In genomic region chr22:47089374-47089773, GRCh38 we compare ENCODE assay signal across 20 cellular contexts.
DNase-seq lines count a peak whose midpoint lies in the region; ATAC-seq and TF ChIP-seq lines count a peak whose summit lies in the region.
"Had no signal": no experiment of that assay in that cellular context is flagged by ENCODE, and none has a peak within 500 bp of the region (broad histone marks: within the 10 kb centered on the region; RNA-seq: fewer than 3 reads in every experiment).

No MANE protein-coding gene starts in this region.

- peak overlapping the region in 2 of 3 donors; percentile 61 to 96 for H3K27ac Mint-ChIP-seq in CD4-positive, CD25-positive, alpha-beta regulatory T cell
- H3K27ac Mint-ChIP-seq in IgD-negative memory B cell (peak overlapping the region in 2 of 3 donors; percentile 46 to 47), nephron progenitor cell (no peak overlapping the region)

- H3K4me2 ChIP-seq in hepatocyte = peak overlapping the region; percentile 80
- H3K4me2 ChIP-seq: BLaER1 treated with 17β-estradiol and CSF1 and Interleukin-3, amounts not matched to agents 10 nM and 100 nM had no signal

- H2AFZ ChIP-seq in hepatocyte = no peak overlapping the region

- no peaks in the 10 kb centered on the region for H3K27me3 ChIP-seq in CD4-positive, CD25-positive, alpha-beta regulatory T cell (ENCODE audit: control insufficient read depth, insufficient read depth, low read length)
- H3K27me3 ChIP-seq in hepatocyte (no peaks in the 10 kb centered on the region), MG63 (no peaks in the 10 kb centered on the region), upper lobe of right lung (no peaks in the 10 kb centered on the region)
- H3K27me3 ChIP-seq: BLaER1 treated with 17β-estradiol and CSF1 and Interleukin-3, amounts not matched to agents 10 nM and 100 nM; Peyer's patch had no signal

- no peak overlapping the region for H3K4me3 ChIP-seq in CD4-positive, CD25-positive, alpha-beta regulatory T cell (ENCODE audit: low read depth, low read length)
- H3K4me3 ChIP-seq in hepatocyte (no peak overlapping the region), MG63 (no peak overlapping the region), upper lobe of right lung (no peak overlapping the region)
- H3K4me3 ChIP-seq: BLaER1 treated with 17β-estradiol and CSF1 and Interleukin-3, amounts not matched to agents 10 nM and 100 nM; Peyer's patch had no signal

- H3K36me3 ChIP-seq in CD4-positive, CD25-positive, alpha-beta regulatory T cell (ENCODE audit: control insufficient read depth, insufficient read depth, low read length) = no peaks in the 10 kb centered on the region
- H3K36me3 ChIP-seq in hepatocyte (replicated peaks; ENCODE audit: insufficient read depth, low read depth) = no peaks in the 10 kb centered on the region
- H3K36me3 ChIP-seq in MG63 = no peaks in the 10 kb centered on the region
- no peaks in the 10 kb centered on the region for H3K36me3 ChIP-seq in upper lobe of right lung
- H3K36me3 ChIP-seq: Peyer's patch had no signal

- POLR2A ChIA-PET in HEK293T (lab: Yijun Ruan, JAX) = no interaction called here

- H3K36me3 Mint-ChIP-seq in CD4-positive, CD25-positive, alpha-beta regulatory T cell = peaks cover 11% of the 10 kb centered on the region
- H3K36me3 Mint-ChIP-seq in IgD-negative memory B cell (peaks cover 22% of the 10 kb centered on the region), nephron progenitor cell (ENCODE audit: low read depth) (peaks cover 20% of the 10 kb centered on the region)

- ATAC-seq in CD4-positive, CD25-positive, alpha-beta regulatory T cell (ENCODE audit: low read depth in 2 of 2) = no peak
- no peak for ATAC-seq in upper lobe of right lung
- ATAC-seq: Right ventricle myocardium inferior had no signal

- no peaks in the 10 kb centered on the region for H4K20me1 ChIP-seq in hepatocyte (ENCODE audit: insufficient read depth, poor library complexity, severe bottlenecking)

- peaks cover 0 to 7% of the 10 kb centered on the region in 2 experiments for H3K9me3 ChIP-seq in CD4-positive, CD25-positive, alpha-beta regulatory T cell (ENCODE audit: control insufficient read depth in 2 of 2, low read length in 2 of 2)
- no peaks in the 10 kb centered on the region for H3K9me3 ChIP-seq in hepatocyte (ENCODE audit: low read depth)
- H3K9me3 ChIP-seq in MG63 = peaks cover 4% of the 10 kb centered on the region; the same call in 1 of the 2 replicates
- no peaks in the 10 kb centered on the region for H3K9me3 ChIP-seq in upper lobe of right lung
- H3K9me3 ChIP-seq: Peyer's patch had no signal

- peaks cover 9% of the 10 kb centered on the region for H3K4me1 ChIP-seq in CD4-positive, CD25-positive, alpha-beta regulatory T cell (ENCODE audit: control insufficient read depth, insufficient read depth, low read length, poor library complexity, severe bottlenecking)
- H3K4me1 ChIP-seq in hepatocyte (ENCODE audit: insufficient read depth) (peaks cover 3% of the 10 kb centered on the region), upper lobe of right lung (no peaks in the 10 kb centered on the region)
- H3K4me1 ChIP-seq: BLaER1 treated with 17β-estradiol and CSF1 and Interleukin-3, amounts not matched to agents 10 nM and 100 nM had no signal

- 79% methylated on average over 7 of the region's 7 CpGs for WGBS in hepatocyte (ENCODE audit: low lambda C conversion rate, missing lambda C conversion rate)

- CTCF ChIA-PET in HEK293T (lab: Yijun Ruan, JAX) = no interaction called here

- no peak overlapping the region for H3K27ac ChIP-seq in CD4-positive, CD25-positive, alpha-beta regulatory T cell (ENCODE audit: insufficient read depth, low read length, poor library complexity, severe bottlenecking)
- H3K27ac ChIP-seq in hepatocyte (no peak overlapping the region), caudate nucleus (ENCODE audit: low read depth, low read length) (no peak overlapping the region), upper lobe of right lung (no peak overlapping the region)
- H3K27ac ChIP-seq: BLaER1 treated with 17β-estradiol and CSF1 and Interleukin-3, amounts not matched to agents 10 nM and 100 nM; Peyer's patch had no signal

- DNase-seq in CD4-positive, CD25-positive, alpha-beta regulatory T cell = no peak
- no peak for DNase-seq in hepatocyte (ENCODE audit: low spot score)
- no peak for DNase-seq in nephron progenitor cell
- no peak for DNase-seq in HEK293T (ENCODE audit: extremely low spot score)
- no peak for DNase-seq in caudate nucleus (lab: John Stamatoyannopoulos, UW)
- no peak for DNase-seq in MG63
- no peak for DNase-seq in upper lobe of right lung
- DNase-seq: Calu3, DMS53, H9, Karpas-422, MM.1S, NCI-H1092 treated with DMSO at 0.1 percent for 48 hours, NCI-H187, NCI-H226, NCI-H524 treated with DMSO at 0.1 percent for 48 hours had no signal

- peak overlapping the region; percentile 3 to 83 (median 14) for H3K4me3 Mint-ChIP-seq in CD4-positive, CD25-positive, alpha-beta regulatory T cell
- H3K4me3 Mint-ChIP-seq in IgD-negative memory B cell (peak overlapping the region in 1 of 4 donors; percentile 43), nephron progenitor cell (peak overlapping the region; percentile 59)

- intact Hi-C loops in upper lobe of right lung (cut with DNase I) = no loop called here

- no peaks in the 10 kb centered on the region for H3K9me2 ChIP-seq in hepatocyte (replicated peaks; ENCODE audit: insufficient read depth)

- H3K4me1 Mint-ChIP-seq in CD4-positive, CD25-positive, alpha-beta regulatory T cell = peaks cover 6 to 61% (median 22%) of the 10 kb centered on the region in 4 donors
- H3K4me1 Mint-ChIP-seq in IgD-negative memory B cell (peaks cover 21 to 33% (median 31%) of the 10 kb centered on the region in 3 donors), nephron progenitor cell (peaks cover 44% of the 10 kb centered on the region)

- TF ChIP-seq CTCF in hepatocyte (IDR thresholded peaks at IDR 0.05; ENCODE audit: poor library complexity) (no peak), nephron progenitor cell (IDR thresholded peaks at IDR 0.05) (no peak), upper lobe of right lung (IDR thresholded peaks at IDR 0.05) (no peak)

- no peaks in the 10 kb centered on the region for H3K27me3 Mint-ChIP-seq in CD4-positive, CD25-positive, alpha-beta regulatory T cell
- H3K27me3 Mint-ChIP-seq in IgD-negative memory B cell (no peaks in the 10 kb centered on the region), nephron progenitor cell (ENCODE audit: low read depth, poor library complexity) (peaks cover 15% of the 10 kb centered on the region)

- H3K9me3 Mint-ChIP-seq in CD4-positive, CD25-positive, alpha-beta regulatory T cell = peaks cover 0 to 3% (median 0%) of the 10 kb centered on the region in 7 donors
- H3K9me3 Mint-ChIP-seq in IgD-negative memory B cell = peaks cover 0 to 4% (median 3%) of the 10 kb centered on the region in 3 donors
- peaks cover 23% of the 10 kb centered on the region for H3K9me3 Mint-ChIP-seq in nephron progenitor cell

- H3K79me2 ChIP-seq in hepatocyte = no peaks in the 10 kb centered on the region

TF ChIP-seq in HEK293T, 16 proteins besides CTCF, POLR2A, EP300 and RAD21:
- TF ChIP-seq SP1 (IDR thresholded peaks at IDR 0.05) (no peak), FOXM1 (IDR thresholded peaks at IDR 0.05; ENCODE audit: borderline replicate concordance) (no peak), ELF4 (IDR thresholded peaks at IDR 0.05) (no peak), TARDBP (IDR thresholded peaks at IDR 0.05) (no peak), NFRKB (IDR thresholded peaks at IDR 0.05) (no peak), LEF1 (IDR thresholded peaks at IDR 0.05; ENCODE audit: borderline replicate concordance) (no peak), SUZ12 (IDR thresholded peaks at IDR 0.05) (no peak), CTBP1 (IDR thresholded peaks at IDR 0.05; ENCODE audit: borderline replicate concordance) (no peak), L3MBTL2 (conservative IDR thresholded peaks at IDR 0.05) (no peak), FOXA1 (IDR thresholded peaks at IDR 0.05) (no peak), FOXK2 (IDR thresholded peaks at IDR 0.05) (no peak)
- TF ChIP-seq, protein P1, sequence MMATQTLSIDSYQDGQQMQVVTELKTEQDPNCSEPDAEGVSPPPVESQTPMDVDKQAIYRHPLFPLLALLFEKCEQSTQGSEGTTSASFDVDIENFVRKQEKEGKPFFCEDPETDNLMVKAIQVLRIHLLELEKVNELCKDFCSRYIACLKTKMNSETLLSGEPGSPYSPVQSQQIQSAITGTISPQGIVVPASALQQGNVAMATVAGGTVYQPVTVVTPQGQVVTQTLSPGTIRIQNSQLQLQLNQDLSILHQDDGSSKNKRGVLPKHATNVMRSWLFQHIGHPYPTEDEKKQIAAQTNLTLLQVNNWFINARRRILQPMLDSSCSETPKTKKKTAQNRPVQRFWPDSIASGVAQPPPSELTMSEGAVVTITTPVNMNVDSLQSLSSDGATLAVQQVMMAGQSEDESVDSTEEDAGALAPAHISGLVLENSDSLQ (IDR thresholded peaks at IDR 0.05) = no peak
